ENCODE assay signal across 28 cellular contexts in the genomic region with DNA sequence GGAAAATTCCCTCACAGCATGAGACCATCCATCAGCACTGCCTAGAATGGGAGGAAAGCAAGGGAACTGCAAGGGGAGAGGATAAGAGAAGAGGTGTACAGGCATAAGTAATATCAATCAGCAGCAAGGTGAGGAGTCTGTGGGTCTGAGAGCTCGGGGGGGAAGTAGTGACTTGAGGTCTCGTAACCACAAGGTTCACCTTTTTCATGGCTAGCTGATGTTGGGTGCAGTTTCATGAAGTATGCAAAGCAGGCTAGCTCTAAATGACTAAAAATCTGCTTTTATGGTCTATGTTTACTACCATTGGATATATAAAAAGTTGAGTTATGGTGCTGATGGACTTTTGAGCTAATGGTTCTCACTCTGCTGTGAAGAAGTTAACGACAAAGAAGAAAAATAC. TPM values are rescaled to one million over a fixed set of nuclear protein-coding genes. Genes with fewer than 3 reads are reported as not detected.
DNase-seq lines count a peak whose midpoint lies in the region; ATAC-seq, FAIRE-seq and TF ChIP-seq lines count a peak whose summit lies in the region.
"Had no signal": no experiment of that assay in that cellular context is flagged by ENCODE, and none has a peak within 500 bp of the region (broad histone marks: within the 10 kb centered on the region; RNA-seq: fewer than 3 reads in every experiment).

No MANE protein-coding gene starts in this region.

- H3K4me1 ChIP-seq in CD8-positive, alpha-beta memory T cell (ENCODE audit: insufficient read depth, low read length), result no peaks in the 10 kb centered on the region
- H3K4me1 ChIP-seq: A549 had no signal

- FAIRE-seq in H54 (lab: Jason Lieb, UNC), result no peak
- FAIRE-seq: A549, GM18507, urothelium cell line had no signal

- peak; percentile 4 for DNase-seq in GM19240 (ENCODE audit: insufficient read length, low spot score)
- no peak for DNase-seq in occipital lobe (lab: John Stamatoyannopoulos, UW)
- DNase-seq in CD8-positive, alpha-beta memory T cell, result no peak
- no peak for DNase-seq in stimulated activated CD4-positive, alpha-beta T cell treated with anti-CD3 and anti-CD28 coated beads, Interleukin-4, amount 100 ng/mL, for 24 hours
- DNase-seq in H54 (ENCODE audit: insufficient read length, low spot score), result no peak
- DNase-seq: activated B cell treated with CpG ODN at 0.5 μM for 24 hours; amniotic stem cell; effector memory CD8-positive, alpha-beta T cell; GF-D8; GOT3; islet precursor cell; naive thymus-derived CD4-positive, alpha-beta T cell; NCI-H1048; NCI-H2107; NCI-H524 treated with DMSO at 0.1 percent for 48 hours; OCI-M1; SIG-M5 had no signal

- H3K27me3 ChIP-seq in CD8-positive, alpha-beta memory T cell (ENCODE audit: insufficient read depth, low read length, poor library complexity, severe bottlenecking), result no peaks in the 10 kb centered on the region

- H3K9me3 ChIP-seq in CD8-positive, alpha-beta memory T cell (ENCODE audit: low read length), result no peaks in the 10 kb centered on the region

- no peaks in the 10 kb centered on the region for H3K36me3 ChIP-seq in CD8-positive, alpha-beta memory T cell (ENCODE audit: insufficient read depth, low read length)

- H3K4me3 Mint-ChIP-seq in CD8-positive, alpha-beta memory T cell, result no peak overlapping the region
- H3K4me3 Mint-ChIP-seq: activated B cell treated with CpG ODN at 0.5 μM for 24 hours; central memory CD8-positive, alpha-beta T cell; effector memory CD8-positive, alpha-beta T cell; naive thymus-derived CD4-positive, alpha-beta T cell had no signal

- ATAC-seq in GM18498 (IDR thresholded peaks at IDR 0.05; ENCODE audit: unreplicated experiment), result peak; percentile 98
- ATAC-seq in GM21619 (IDR thresholded peaks at IDR 0.05; ENCODE audit: unreplicated experiment), result peak; percentile 60
- peak; percentile 97 for ATAC-seq in HG03196 (IDR thresholded peaks at IDR 0.05; ENCODE audit: unreplicated experiment)
- ATAC-seq: A549; effector memory CD8-positive, alpha-beta T cell; naive thymus-derived CD4-positive, alpha-beta T cell had no signal

- no peaks in the 10 kb centered on the region for H3K4me1 Mint-ChIP-seq in CD8-positive, alpha-beta memory T cell
- H3K4me1 Mint-ChIP-seq: activated B cell treated with CpG ODN at 0.5 μM for 24 hours; central memory CD8-positive, alpha-beta T cell; naive thymus-derived CD4-positive, alpha-beta T cell had no signal

- POLR2A ChIA-PET in CD8-positive, alpha-beta memory T cell (lab: Charles Lee), result no interaction called here

- TF ChIP-seq POLR2A in H54 (IDR thresholded peaks at IDR 0.05; ENCODE audit: low read depth, low read length), result no peak

- no peaks in the 10 kb centered on the region for H3K36me3 Mint-ChIP-seq in CD8-positive, alpha-beta memory T cell

- H3K27me3 Mint-ChIP-seq in CD8-positive, alpha-beta memory T cell, result no peaks in the 10 kb centered on the region
- H3K27me3 Mint-ChIP-seq: activated B cell treated with CpG ODN at 0.5 μM for 24 hours; central memory CD8-positive, alpha-beta T cell; effector memory CD8-positive, alpha-beta T cell; naive thymus-derived CD4-positive, alpha-beta T cell had no signal

- no peak overlapping the region for H3K27ac ChIP-seq in CD8-positive, alpha-beta memory T cell (ENCODE audit: low read depth, low read length)
- H3K27ac ChIP-seq: A549, C4-2B, HL-60 had no signal

- CTCF ChIA-PET in CD8-positive, alpha-beta memory T cell (lab: Charles Lee), result no interaction called here

- H3K9me3 Mint-ChIP-seq in CD8-positive, alpha-beta memory T cell, result peaks cover 11 to 22% (median 18%) of the 10 kb centered on the region in 5 donors

- no peak overlapping the region for H3K27ac Mint-ChIP-seq in CD8-positive, alpha-beta memory T cell
- H3K27ac Mint-ChIP-seq: activated B cell treated with CpG ODN at 0.5 μM for 24 hours; effector memory CD8-positive, alpha-beta T cell; naive thymus-derived CD4-positive, alpha-beta T cell had no signal

- no peak overlapping the region for H3K4me3 ChIP-seq in CD8-positive, alpha-beta memory T cell (ENCODE audit: low read length)
- H3K4me3 ChIP-seq: A549 had no signal

RNA-seq across cellular contexts. Expression of gene OR4C6, which starts 35.8 kb away (rescaled TPM):
- total RNA-seq in occipital lobe, result not detected
- total RNA-seq in CD8-positive, alpha-beta memory T cell, result not detected
- polyA plus RNA-seq in CD8-positive, alpha-beta memory T cell, result not detected
- total RNA-seq: activated B cell treated with CpG ODN at 0.5 μM for 24 hours; activated CD8-positive, alpha-beta memory T cell treated with anti-CD3 and anti-CD28 coated beads for 36 hours; naive thymus-derived CD4-positive, alpha-beta T cell; T-helper 1 cell treated with Interleukin-12 subunit alpha and Interleukin-12 subunit beta and Interleukin-4 antibody, amounts not matched to agents 30 ng/mL and 1 ng/mL, for 36 hours had no signal
- polyA plus RNA-seq: A549; naive thymus-derived CD4-positive, alpha-beta T cell had no signal

RNA-seq across cellular contexts. Expression of gene OR4S2, which starts 49.7 kb away (rescaled TPM):
- total RNA-seq in occipital lobe, result not detected
- not detected for total RNA-seq in CD8-positive, alpha-beta memory T cell
- not detected for polyA plus RNA-seq in CD8-positive, alpha-beta memory T cell
- total RNA-seq: activated B cell treated with CpG ODN at 0.5 μM for 24 hours; activated CD8-positive, alpha-beta memory T cell treated with anti-CD3 and anti-CD28 coated beads for 36 hours; naive thymus-derived CD4-positive, alpha-beta T cell; T-helper 1 cell treated with Interleukin-12 subunit alpha and Interleukin-12 subunit beta and Interleukin-4 antibody, amounts not matched to agents 30 ng/mL and 1 ng/mL, for 36 hours had no signal
- polyA plus RNA-seq: A549; naive thymus-derived CD4-positive, alpha-beta T cell had no signal
